ENCODE assay signal across 8 cellular contexts in genomic region chr15:23642413-23643044, GRCh38. TPM values are rescaled to one million over a fixed set of nuclear protein-coding genes. Genes with fewer than 3 reads are reported as not detected.
A peak's percentile ranks its signal among the peaks of the same experiment; 100 is the strongest.
DNase-seq lines count a peak whose midpoint lies in the region; ATAC-seq and TF ChIP-seq lines count a peak whose summit lies in the region.

No MANE protein-coding gene starts in this region.

- H3K27me3 Mint-ChIP-seq in activated T-cell treated with anti-CD3 and anti-CD28 coated beads, Interleukin-2, amount 50 U/mL, for 24 hours: peaks cover 9% of the 10 kb centered on the region
- no peaks in the 10 kb centered on the region for H3K27me3 Mint-ChIP-seq in osteocyte (ENCODE audit: unreplicated experiment)

- H3K27ac Mint-ChIP-seq in activated T-cell treated with anti-CD3 and anti-CD28 coated beads, Interleukin-2, amount 50 U/mL, for 24 hours: no peak overlapping the region
- H3K27ac Mint-ChIP-seq in osteocyte (ENCODE audit: unreplicated experiment): no peak overlapping the region

- H3K4me1 Mint-ChIP-seq in activated T-cell treated with anti-CD3 and anti-CD28 coated beads, Interleukin-2, amount 50 U/mL, for 24 hours (ENCODE audit: low read depth): no peaks in the 10 kb centered on the region
- H3K4me1 Mint-ChIP-seq in osteocyte (ENCODE audit: unreplicated experiment): no peaks in the 10 kb centered on the region

- no peak overlapping the region for H3K4me3 Mint-ChIP-seq in activated T-cell treated with anti-CD3 and anti-CD28 coated beads, Interleukin-2, amount 50 U/mL, for 24 hours
- H3K4me3 Mint-ChIP-seq in osteocyte (ENCODE audit: unreplicated experiment): no peak overlapping the region

- H3K9me3 Mint-ChIP-seq in activated T-cell treated with anti-CD3 and anti-CD28 coated beads, Interleukin-2, amount 50 U/mL, for 24 hours: no peaks in the 10 kb centered on the region
- no peaks in the 10 kb centered on the region for H3K9me3 Mint-ChIP-seq in osteocyte (ENCODE audit: unreplicated experiment)

- ATAC-seq in HG03342 (IDR thresholded peaks at IDR 0.05; ENCODE audit: unreplicated experiment) (peak; percentile 73), HG02763 (IDR thresholded peaks at IDR 0.05; ENCODE audit: unreplicated experiment) (no peak), HG02571 (IDR thresholded peaks at IDR 0.05; ENCODE audit: unreplicated experiment) (no peak)

- no peaks in the 10 kb centered on the region for H3K36me3 Mint-ChIP-seq in activated T-cell treated with anti-CD3 and anti-CD28 coated beads, Interleukin-2, amount 50 U/mL, for 24 hours (ENCODE audit: low read depth)
- no peaks in the 10 kb centered on the region for H3K36me3 Mint-ChIP-seq in osteocyte (ENCODE audit: unreplicated experiment)

- DNase-seq in DMS53 treated with DMSO at 0.1 percent for 48 hours (lab: John Stamatoyannopoulos, UW; ENCODE audit: unreplicated experiment) (peak; percentile 23), NCI-H748 (lab: John Stamatoyannopoulos, UW; ENCODE audit: unreplicated experiment) (peak; percentile 65), globus pallidus (ENCODE audit: low spot score) (peak; percentile 63), osteocyte (ENCODE audit: extremely low spot score, unreplicated experiment) (no peak)
- DNase-seq in activated T-cell treated with anti-CD3 and anti-CD28 coated beads, Interleukin-2, amount 50 U/mL, for 24 hours: peak; percentile 48

- peak; percentile 70 for TF ChIP-seq CTCF in osteocyte (IDR thresholded peaks at IDR 0.05)

RNA-seq across cellular contexts. Expression of gene MAGEL2, which starts 5.1 kb away (rescaled TPM):
- total RNA-seq in osteocyte: 1.4 and 1.5 TPM in 2 replicates

RNA-seq across cellular contexts. Expression of gene NDN, which starts 44.6 kb away (rescaled TPM):
- 27.8 and 29.7 TPM in 2 replicates for total RNA-seq in osteocyte
